In genomic region chr2:231460073-231460861, GRCh38 we compare ENCODE assay signal across 15 cellular contexts. TPM values are rescaled to one million over a fixed set of nuclear protein-coding genes. Genes with fewer than 3 reads are reported as not detected.
DNase-seq lines count a peak whose midpoint lies in the region; ATAC-seq and FAIRE-seq lines count a peak whose summit lies in the region.
"Had no signal": no experiment of that assay in that cellular context is flagged by ENCODE, and none has a peak within 500 bp of the region (broad histone marks: within the 10 kb centered on the region; RNA-seq: fewer than 3 reads in every experiment).

No MANE protein-coding gene starts in this region.

- peaks cover 49 to 50% of the 10 kb centered on the region in 2 donors for H3K36me3 ChIP-seq in small intestine (ENCODE audit: control insufficient read depth in 2 of 2, insufficient read depth in 2 of 2, low read length in 2 of 2)
- H3K36me3 ChIP-seq in mesendoderm (ENCODE audit: control insufficient read depth, insufficient read depth, low read length): peaks cover 34% of the 10 kb centered on the region

- H3K79me2 ChIP-seq in mesendoderm (ENCODE audit: control insufficient read depth, insufficient read depth, low read length): peaks cover 42% of the 10 kb centered on the region

- no peak overlapping the region for H2BK5ac ChIP-seq in mesendoderm (ENCODE audit: low read length)

- H3K4me3 Mint-ChIP-seq in central memory CD8-positive, alpha-beta T cell: peak overlapping the region; percentile 27

- H3K27ac ChIP-seq in small intestine (ENCODE audit: low read depth in 1 of 2, low read length in 1 of 2): no peak overlapping the region
- H3K27ac ChIP-seq in mesendoderm (ENCODE audit: low read depth, low read length): no peak overlapping the region
- H3K27ac ChIP-seq: VCaP had no signal

- H4K8ac ChIP-seq in mesendoderm (ENCODE audit: low read depth, low read length): no peak overlapping the region

- 62 to 70% (median 67%) methylated on average over 13 of the region's 13 CpGs for WGBS in small intestine, 3 donors
- WGBS in mesendoderm (ENCODE audit: extremely low coverage, insufficient coverage, low lambda C conversion rate): 100% methylated on average over 6 of the region's 13 CpGs

- no peak overlapping the region for H2BK120ac ChIP-seq in mesendoderm (ENCODE audit: low read depth, low read length)

- H2AK5ac ChIP-seq in mesendoderm (ENCODE audit: low read length): no peak overlapping the region

- no peaks in the 10 kb centered on the region for H3K9me3 ChIP-seq in small intestine (ENCODE audit: control insufficient read depth, low read depth)

- H3K4me1 ChIP-seq in small intestine (ENCODE audit: control insufficient read depth in 2 of 2, insufficient read depth in 1 of 2, low read depth in 1 of 2, low read length in 1 of 2) (peaks cover 2 to 7% of the 10 kb centered on the region in 2 donors), mesendoderm (ENCODE audit: control insufficient read depth, low read depth, low read length) (peaks cover 3% of the 10 kb centered on the region)

- peak overlapping the region; percentile 81 for H3K27ac Mint-ChIP-seq in central memory CD8-positive, alpha-beta T cell (ENCODE audit: low read depth)

- no peak for FAIRE-seq in small intestine (lab: Jason Lieb, UNC)

- peaks cover 90% of the 10 kb centered on the region for H3K36me3 Mint-ChIP-seq in central memory CD8-positive, alpha-beta T cell (ENCODE audit: insufficient read depth)

- H3K4me3 ChIP-seq in small intestine (ENCODE audit: low read depth in 1 of 2, low read length in 2 of 2) (no peak overlapping the region), mesendoderm (ENCODE audit: low read length) (no peak overlapping the region)

- H3K4ac ChIP-seq in mesendoderm (ENCODE audit: low read depth, low read length): no peak overlapping the region

- H3K27me3 Mint-ChIP-seq in central memory CD8-positive, alpha-beta T cell: no peaks in the 10 kb centered on the region

- H3K9me3 Mint-ChIP-seq in central memory CD8-positive, alpha-beta T cell: no peaks in the 10 kb centered on the region

- no peaks in the 10 kb centered on the region for H3K27me3 ChIP-seq in small intestine (ENCODE audit: control insufficient read depth in 2 of 2, insufficient read depth in 2 of 2, low read length in 2 of 2)
- H3K27me3 ChIP-seq in mesendoderm (ENCODE audit: insufficient read depth, low read length, poor library complexity): no peaks in the 10 kb centered on the region

- peak; percentile 24 for DNase-seq in activated effector memory CD4-positive, alpha-beta T cell treated with anti-CD3 and anti-CD28 coated beads, Interleukin-2, amount 50 U/mL, for 16 hours
- no peak for DNase-seq in activated effector memory CD4-positive, alpha-beta T cell treated with Interleukin-2 at 50 U/mL for 16 hours
- peak; percentile 41 for DNase-seq in NAMALWA (ENCODE audit: low spot score)
- DNase-seq in central memory CD8-positive, alpha-beta T cell (ENCODE audit: low spot score in 2 of 2): no peak
- peak; percentile 29 for DNase-seq in small intestine
- no peak for DNase-seq in mesendoderm
- DNase-seq in 8988T: no peak
- DNase-seq: AML-193, caudate nucleus, DMS79 treated with DMSO at 0.1 percent for 48 hours, NCI-H1092 treated with DMSO at 0.1 percent for 48 hours, NCI-H345, trophoblast cell had no signal

- H3K18ac ChIP-seq in mesendoderm (ENCODE audit: low read length): no peak overlapping the region

- no peak overlapping the region for H3K56ac ChIP-seq in mesendoderm (ENCODE audit: low read length)

- no peak overlapping the region for H2BK15ac ChIP-seq in mesendoderm (replicated peaks; ENCODE audit: low read depth)

- peaks cover 12% of the 10 kb centered on the region for H3K79me1 ChIP-seq in mesendoderm (ENCODE audit: low read length)

- no peak overlapping the region for H3K9ac ChIP-seq in mesendoderm (ENCODE audit: low read length)

- no peak overlapping the region for H4K5ac ChIP-seq in mesendoderm (ENCODE audit: low read length)

- H3K4me2 ChIP-seq in mesendoderm (ENCODE audit: low read length): no peak overlapping the region

- peaks cover 56% of the 10 kb centered on the region for H3K4me1 Mint-ChIP-seq in central memory CD8-positive, alpha-beta T cell

- H3K23ac ChIP-seq in mesendoderm (ENCODE audit: low read length): no peak overlapping the region

- no peak for ATAC-seq in central memory CD8-positive, alpha-beta T cell (replicated peaks; ENCODE audit: extremely low read depth, poor library complexity, severe bottlenecking)
- ATAC-seq in GM21529 (IDR thresholded peaks at IDR 0.05; ENCODE audit: unreplicated experiment): no peak

RNA-seq across cellular contexts. Expression of gene NCL, which starts 4.0 kb away (rescaled TPM):
- polyA plus RNA-seq in small intestine: 100 to 1,000 TPM in 2 of 3 donors, 10 to 100 TPM in 1; 89.2 to 260 (median 123) TPM
- polyA plus RNA-seq in mesendoderm (2013, experiment 1 of 2): 1,036 TPM
- 1,059 TPM for polyA plus RNA-seq in mesendoderm (2013, experiment 2 of 2)

Comparison
In these comparisons a context has a peak if more than half of its experiments do, and no peak if none do; other contexts are left out.
1. DNase-seq: peak in activated effector memory CD4-positive, alpha-beta T cell treated with anti-CD3 and anti-CD28 coated beads, Interleukin-2, amount 50 U/mL, for 16 hours (single experiment), NAMALWA (single experiment) and small intestine (single experiment); none in activated effector memory CD4-positive, alpha-beta T cell treated with Interleukin-2 at 50 U/mL for 16 hours (single experiment), central memory CD8-positive, alpha-beta T cell (0 of 2), mesendoderm (single experiment) and 8988T (single experiment).